In genomic region chr1:170696591-170697337, GRCh38 we compare ENCODE assay signal across 24 cellular contexts. TPM values are rescaled to one million over a fixed set of nuclear protein-coding genes. Genes with fewer than 3 reads are reported as not detected.
DNase-seq lines count a peak whose midpoint lies in the region; TF ChIP-seq lines count a peak whose summit lies in the region.
"Had no signal": no experiment of that assay in that cellular context is flagged by ENCODE, and none has a peak within 500 bp of the region (broad histone marks: within the 10 kb centered on the region; RNA-seq: fewer than 3 reads in every experiment).

No MANE protein-coding gene starts in this region.

- no TSS peak for BruUV-seq in MCF 10A (replicated peaks; lab: Mats Ljungman, UMichigan)

- H3K4me3 Mint-ChIP-seq in MCF 10A (ENCODE audit: unreplicated experiment): no peak overlapping the region
- H3K4me3 Mint-ChIP-seq: activated CD4-positive, alpha-beta memory T cell treated with anti-CD3 and anti-CD28 coated beads for 36 hours had no signal

- no peak overlapping the region for H4K91ac ChIP-seq in mesenchymal stem cell (ENCODE audit: low read length)

- no peak overlapping the region for H3K18ac ChIP-seq in mesenchymal stem cell (ENCODE audit: low read depth in 1 of 2, low read length in 2 of 2)

- H3K36me3 ChIP-seq in breast epithelium: no peaks in the 10 kb centered on the region
- H3K36me3 ChIP-seq in mesenchymal stem cell (ENCODE audit: control insufficient read depth in 1 of 2, insufficient read depth in 2 of 2, low read depth in 1 of 2, low read length in 2 of 2): peaks cover 0 to 77% of the 10 kb centered on the region in 2 experiments
- H3K36me3 ChIP-seq in tibial artery: no peaks in the 10 kb centered on the region
- H3K36me3 ChIP-seq: BLaER1 treated with 17β-estradiol and CSF1 and Interleukin-3, amounts not matched to agents 10 nM and 100 nM; colonic mucosa; stomach had no signal

- H3K4me1 ChIP-seq in breast epithelium (peaks cover 0 to 4% of the 10 kb centered on the region in 2 donors), mesenchymal stem cell (ENCODE audit: control insufficient read depth, insufficient read depth, low read depth, low read length) (no peaks in the 10 kb centered on the region), tibial artery (peaks cover 3 to 98% (median 66%) of the 10 kb centered on the region in 4 donors)
- H3K4me1 ChIP-seq: colonic mucosa, stomach had no signal

- no peak overlapping the region for H3K23ac ChIP-seq in mesenchymal stem cell (ENCODE audit: low read length in 2 of 2)

- CTCF ChIA-PET in MCF 10A (lab: Yijun Ruan, JAX): interaction anchor here (0.7 to 1.4 kb wide), 4 partner anchors 12 to 800 kb away, joined by 3 to 5 read pairs (median 3); no protein-coding TSS in a partner anchor

- TF ChIP-seq POLR2A in breast epithelium (IDR thresholded peaks at IDR 0.05): no peak

- no peak overlapping the region for H2BK15ac ChIP-seq in mesenchymal stem cell (ENCODE audit: low read depth, poor library complexity, severe bottlenecking)

- no peak overlapping the region for H2BK120ac ChIP-seq in mesenchymal stem cell (ENCODE audit: low read depth, low read length)

- no peaks in the 10 kb centered on the region for H3K27me3 Mint-ChIP-seq in MCF 10A (ENCODE audit: insufficient read depth, unreplicated experiment)

- no peak overlapping the region for H3K4me3 ChIP-seq in breast epithelium
- H3K4me3 ChIP-seq in epithelial cell of esophagus (ENCODE audit: low read length): no peak overlapping the region
- H3K4me3 ChIP-seq in mesenchymal stem cell (ENCODE audit: insufficient read depth in 1 of 2, low read depth in 1 of 2, low read length in 2 of 2): peak overlapping the region in 1 of 2 experiments; percentile 41
- no peak overlapping the region for H3K4me3 ChIP-seq in tibial artery
- H3K4me3 ChIP-seq: BLaER1 treated with 17β-estradiol and CSF1 and Interleukin-3, amounts not matched to agents 10 nM and 100 nM; colonic mucosa; stomach had no signal

- H3K9ac ChIP-seq in mesenchymal stem cell (ENCODE audit: low read length): peak overlapping the region; percentile 63
- H3K9ac ChIP-seq: BLaER1 treated with 17β-estradiol and CSF1 and Interleukin-3, amounts not matched to agents 10 nM and 100 nM had no signal

- H3K4me1 Mint-ChIP-seq in MCF 10A (ENCODE audit: insufficient read depth, unreplicated experiment): peaks cover 19% of the 10 kb centered on the region

- H3K79me1 ChIP-seq in mesenchymal stem cell (replicated peaks; ENCODE audit: low read length, poor library complexity, severe bottlenecking): no peaks in the 10 kb centered on the region

- H4K8ac ChIP-seq in mesenchymal stem cell (ENCODE audit: low read length): no peak overlapping the region

- intact Hi-C loops in breast epithelium (cut with DNase I; ENCODE audit: low total_unique reads) (no loop called here), MCF 10A (cut with micrococcal nuclease) (no loop called here), tibial artery (cut with DNase I; ENCODE audit: low total_unique reads) (no loop called here)

- peaks cover 7% of the 10 kb centered on the region for H3K9me3 Mint-ChIP-seq in MCF 10A (ENCODE audit: unreplicated experiment)
- H3K9me3 Mint-ChIP-seq: activated CD4-positive, alpha-beta memory T cell treated with anti-CD3 and anti-CD28 coated beads for 36 hours had no signal

- H3K27ac Mint-ChIP-seq in MCF 10A (ENCODE audit: low read depth, unreplicated experiment): no peak overlapping the region
- H3K27ac Mint-ChIP-seq: activated CD4-positive, alpha-beta memory T cell treated with anti-CD3 and anti-CD28 coated beads for 36 hours had no signal

- no peak overlapping the region for H3K4me2 ChIP-seq in mesenchymal stem cell (ENCODE audit: low read length, poor library complexity, severe bottlenecking)
- H3K4me2 ChIP-seq: BLaER1 treated with 17β-estradiol and CSF1 and Interleukin-3, amounts not matched to agents 10 nM and 100 nM had no signal

- no peak overlapping the region for H2BK12ac ChIP-seq in mesenchymal stem cell (ENCODE audit: low read length in 2 of 2)

- H3K4ac ChIP-seq in mesenchymal stem cell (ENCODE audit: low read depth in 1 of 2, low read length in 2 of 2): no peak overlapping the region

- no peak overlapping the region for H2AK5ac ChIP-seq in mesenchymal stem cell (ENCODE audit: low read length, severe bottlenecking)

- DNase-seq in breast epithelium (ENCODE audit: low spot score in 2 of 2): no peak
- no peak for DNase-seq in MCF 10A (ENCODE audit: unreplicated experiment)
- DNase-seq in epithelial cell of esophagus (ENCODE audit: low read depth): peak; percentile 53
- no peak for DNase-seq in mesenchymal stem cell
- no peak for DNase-seq in tibial artery
- DNase-seq in NCI-H774 (lab: John Stamatoyannopoulos, UW): no peak
- no peak for DNase-seq in NCI-H748 treated with DMSO at 0.1 percent for 48 hours (lab: John Stamatoyannopoulos, UW)
- no peak for DNase-seq in DMS153 (lab: John Stamatoyannopoulos, UW)
- DNase-seq: activated CD4-positive, alpha-beta memory T cell treated with anti-CD3 and anti-CD28 coated beads for 36 hours; activated gamma-delta T cell treated with Interleukin-2 at 50 U/mL for 16 hours; activated T-cell treated with anti-CD3 and anti-CD28 coated beads for 4 hours; Calu3; colonic mucosa; foreskin melanocyte; Karpas-422; NCI-H1092 treated with DMSO at 0.1 percent for 48 hours; NCI-H2081; NCI-H510A treated with DMSO at 0.1 percent for 48 hours; stimulated activated CD4-positive, alpha-beta T cell treated with anti-CD3 and anti-CD28 coated beads, Interleukin-4, amount 100 ng/mL, for 1 hour; stomach had no signal

- no peaks in the 10 kb centered on the region for H3K36me3 Mint-ChIP-seq in MCF 10A (ENCODE audit: insufficient read depth, unreplicated experiment)
- H3K36me3 Mint-ChIP-seq: activated CD4-positive, alpha-beta memory T cell treated with anti-CD3 and anti-CD28 coated beads for 36 hours had no signal

- POLR2A ChIA-PET in MCF 10A (lab: Yijun Ruan, JAX): no interaction called here

- 95% methylated on average over 4 of the region's 6 CpGs for WGBS in mesenchymal stem cell

- H2BK5ac ChIP-seq in mesenchymal stem cell (ENCODE audit: low read depth, low read length, poor library complexity, severe bottlenecking): no peak overlapping the region

- no peak overlapping the region for H2AFZ ChIP-seq in mesenchymal stem cell (ENCODE audit: low read depth, low read length)

- H3K27ac ChIP-seq in breast epithelium (peak overlapping the region; percentile 35 to 41), mesenchymal stem cell (ENCODE audit: low read length, poor library complexity, severe bottlenecking) (no peak overlapping the region), tibial artery (peak overlapping the region; percentile 59 to 63)
- H3K27ac ChIP-seq: BLaER1 treated with 17β-estradiol and CSF1 and Interleukin-3, amounts not matched to agents 10 nM and 100 nM; colonic mucosa; stomach; VCaP had no signal

- H3K9me3 ChIP-seq in breast epithelium (no peaks in the 10 kb centered on the region), mesenchymal stem cell (ENCODE audit: control insufficient read depth, low read length) (no peaks in the 10 kb centered on the region), tibial artery (no peaks in the 10 kb centered on the region)
- H3K9me3 ChIP-seq: BLaER1 treated with 17β-estradiol and CSF1 and Interleukin-3, amounts not matched to agents 10 nM and 100 nM; colonic mucosa; stomach had no signal

- TF ChIP-seq CTCF in breast epithelium (IDR thresholded peaks at IDR 0.05) (no peak), MCF 10A (IDR thresholded peaks at IDR 0.05; ENCODE audit: unreplicated experiment) (no peak), epithelial cell of esophagus (IDR thresholded peaks at IDR 0.05; ENCODE audit: insufficient read depth, low read depth, low read length, missing control alignments) (no peak), tibial artery (IDR thresholded peaks at IDR 0.05) (no peak)

- H3K27me3 ChIP-seq in breast epithelium (no peaks in the 10 kb centered on the region), mesenchymal stem cell (ENCODE audit: control insufficient read depth in 1 of 2, insufficient read depth in 1 of 2, low read length in 2 of 2) (no peaks in the 10 kb centered on the region), tibial artery (no peaks in the 10 kb centered on the region)
- H3K27me3 ChIP-seq: BLaER1 treated with 17β-estradiol and CSF1 and Interleukin-3, amounts not matched to agents 10 nM and 100 nM; colonic mucosa; stomach had no signal

- no peak overlapping the region for H3K14ac ChIP-seq in mesenchymal stem cell (ENCODE audit: low read length in 2 of 2)

RNA-seq across cellular contexts. Expression of gene PRRX1, which starts 32.8 kb away (rescaled TPM):
- 10 to 100 TPM; 48.9 to 75.7 (median 73.1) TPM for total RNA-seq in breast epithelium
- total RNA-seq in MCF 10A (2022): not detected in 2 replicates
- polyA plus RNA-seq in mesenchymal stem cell (2013, experiment 1 of 2): 0.66 TPM
- polyA plus RNA-seq in mesenchymal stem cell (2013, experiment 2 of 2): 0.56 TPM
- total RNA-seq: activated CD4-positive, alpha-beta memory T cell treated with anti-CD3 and anti-CD28 coated beads for 36 hours; HT1080; T-helper 1 cell treated with Interleukin-12 subunit alpha and Interleukin-12 subunit beta and Interleukin-4 antibody, amounts not matched to agents 30 ng/mL and 1 ng/mL, for 36 hours had no signal

Comparison
In these comparisons a context has a peak if more than half of its experiments do, and no peak if none do; other contexts are left out.
1. RNA of gene PRRX1, which starts 32.8 kb away (total RNA-seq): 48.9 to 75.7 TPM in breast epithelium; not detected in MCF 10A; every median in the first group is over 10 times any median in the second.